In the genomic region with DNA sequence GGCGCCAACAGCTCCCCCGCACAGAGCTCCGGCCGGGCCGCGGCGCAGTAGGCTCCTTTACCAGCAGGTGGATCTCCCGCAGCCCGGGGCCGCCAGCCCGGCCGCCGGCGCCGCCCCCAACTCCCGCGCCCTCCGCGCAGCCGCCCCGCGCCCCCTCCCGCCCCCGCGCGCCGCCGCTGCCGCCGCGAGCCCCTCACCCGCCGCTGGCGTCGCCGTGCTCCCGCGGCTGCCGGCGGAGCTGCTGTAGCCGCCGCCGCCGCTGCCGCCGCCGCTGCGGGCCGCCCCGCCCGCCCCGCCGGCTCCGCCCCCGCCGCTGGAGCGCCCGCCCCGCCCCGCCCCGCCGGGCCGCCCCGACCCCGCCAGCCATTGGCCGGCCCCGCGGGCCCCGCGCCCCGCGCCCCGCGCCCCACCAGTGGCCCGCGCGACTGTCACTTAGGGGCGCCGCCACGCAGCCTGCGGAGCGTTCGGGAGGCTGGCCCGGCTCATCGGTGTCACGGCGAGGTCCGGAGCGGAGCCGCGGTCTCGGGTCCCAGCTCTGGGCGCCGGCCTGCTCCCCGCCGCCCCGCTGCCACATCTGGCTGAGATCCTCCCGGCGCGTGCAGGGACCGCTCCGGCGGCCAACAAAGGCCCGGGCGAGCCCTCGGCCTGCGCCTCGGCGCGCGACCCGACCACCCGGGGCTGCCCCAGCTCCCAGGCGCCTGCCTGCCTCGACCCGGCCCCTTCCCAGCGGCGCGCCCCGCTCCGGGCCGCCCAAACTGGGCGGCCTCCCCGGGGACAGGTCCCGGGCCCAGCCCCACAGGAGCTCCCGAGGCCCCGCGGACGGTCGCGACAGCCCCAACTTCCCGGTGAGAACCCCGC, we compare ENCODE assay signal across 8 cellular contexts. TPM values are rescaled to one million over a fixed set of nuclear protein-coding genes. Genes with fewer than 3 reads are reported as not detected.
DNase-seq lines count a peak whose midpoint lies in the region; ATAC-seq and TF ChIP-seq lines count a peak whose summit lies in the region.

Gene MGAT4A, minus strand, starts transcription at position 282 of the 858 bp plus-strand sequence. CDS start 4,800 bp downstream, outside the sequence.

- TF ChIP-seq CTCF in LNCaP clone FGC (IDR thresholded peaks at IDR 0.05; ENCODE audit: control insufficient read depth, extremely low read depth, insufficient read depth), result peak; percentile 33; the same call in 1 of the 2 replicates
- TF ChIP-seq CTCF in WI38 (IDR thresholded peaks at IDR 0.05; ENCODE audit: low read depth, low read length), result no peak
- no peak for TF ChIP-seq CTCF in cardiac fibroblast (IDR thresholded peaks at IDR 0.05; ENCODE audit: low read depth, low read length)
- no peak for TF ChIP-seq CTCF in kidney epithelial cell (IDR thresholded peaks at IDR 0.05; ENCODE audit: insufficient read depth, low read length, poor library complexity, severe bottlenecking)

- DNase-seq in LNCaP clone FGC (ENCODE audit: low read depth), result no peak
- peak; percentile 18 to 53 for DNase-seq in cardiac fibroblast (ENCODE audit: low read depth in 2 of 2)
- DNase-seq in kidney epithelial cell (ENCODE audit: low read depth), result no peak
- DNase-seq in stimulated activated CD4-positive, alpha-beta T cell treated with anti-CD3 and anti-CD28 coated beads, Interleukin-15, amount 100 ng/mL, for 48 hours (ENCODE audit: low read depth in 2 of 2), result peak; percentile 34 to 66
- no peak for DNase-seq in OCI-M2 (lab: John Stamatoyannopoulos, UW; ENCODE audit: unreplicated experiment)

- H3K27me3 ChIP-seq in kidney epithelial cell (ENCODE audit: control insufficient read depth, insufficient read depth, low read length), result no peaks in the 10 kb centered on the region

- peak; percentile 79 for ATAC-seq in GM21723 (IDR thresholded peaks at IDR 0.05; ENCODE audit: unreplicated experiment)

- H3K4me3 ChIP-seq in GM08714 (ENCODE audit: low read length), result peak within 1 kb of the TSS; percentile 68
- peak within 1 kb of the TSS; percentile 53 for H3K4me3 ChIP-seq in LNCaP clone FGC (ENCODE audit: low read depth, low read length)
- H3K4me3 ChIP-seq in WI38 (ENCODE audit: low read depth, low read length), result peak within 1 kb of the TSS; percentile 48
- peak within 1 kb of the TSS; percentile 34 to 60 for H3K4me3 ChIP-seq in cardiac fibroblast (replicated peaks in 1 of 2; ENCODE audit: low read depth in 2 of 2, low read length in 2 of 2)
- peak within 1 kb of the TSS; percentile 71 for H3K4me3 ChIP-seq in kidney epithelial cell (ENCODE audit: low read depth, low read length)

- no peaks in the 10 kb centered on the region for H3K36me3 ChIP-seq in kidney epithelial cell (ENCODE audit: control insufficient read depth, insufficient read depth, low read length)

RNA-seq across cellular contexts. Expression of gene MGAT4A, which starts in this region (rescaled TPM):
- 3.2 and 5.8 TPM in 2 replicates for total RNA-seq in kidney epithelial cell

Comparison
In these comparisons a context has a peak if more than half of its experiments do, and no peak if none do; other contexts are left out.
1. DNase-seq: peak in cardiac fibroblast (2 of 2) and stimulated activated CD4-positive, alpha-beta T cell treated with anti-CD3 and anti-CD28 coated beads, Interleukin-15, amount 100 ng/mL, for 48 hours (2 of 2); none in LNCaP clone FGC (single experiment), kidney epithelial cell (single experiment) and OCI-M2 (single experiment).
2. Peak in every context shown above with its lines, with median percentiles within 50 percentile points of each other: H3K4me3 ChIP-seq.